Comparison of ENCODE assay signal across 15 cellular contexts in genomic region chr21:41744028-41744940, GRCh38. TPM values are rescaled to one million over a fixed set of nuclear protein-coding genes. Genes with fewer than 3 reads are reported as not detected.
DNase-seq lines count a peak whose midpoint lies in the region; ATAC-seq and TF ChIP-seq lines count a peak whose summit lies in the region.
"Had no signal": no experiment of that assay in that cellular context is flagged by ENCODE, and none has a peak within 500 bp of the region (broad histone marks: within the 10 kb centered on the region; RNA-seq: fewer than 3 reads in every experiment).

No MANE protein-coding gene starts in this region.

- POLR2A ChIA-PET in RWPE1 (lab: Yijun Ruan, JAX; ENCODE audit: low non-redundant PET) = no interaction called here
- POLR2A ChIA-PET in activated CD4-positive, alpha-beta T cell treated with anti-CD3 and anti-CD28 coated beads for 36 hours (lab: Charles Lee) = no interaction called here

- 94 to 95% methylated on average over 36 to 44 of the region's 44 CpGs for WGBS in endodermal cell (ENCODE audit: insufficient coverage in 1 of 2, insufficient read length in 1 of 2), 2 experiments
- WGBS in spleen, 5 donors = 70 to 80% (median 74%) methylated on average over 33 to 44 of the region's 44 CpGs
- WGBS in testis, 2 donors = 81 to 84% methylated on average over 34 to 44 of the region's 44 CpGs

- H3K27ac ChIP-seq in RWPE1 = peak overlapping the region; percentile 50
- peak overlapping the region; percentile 38 for H3K27ac ChIP-seq in endodermal cell (ENCODE audit: low read depth, low read length)
- no peak overlapping the region for H3K27ac ChIP-seq in spleen
- no peak overlapping the region for H3K27ac ChIP-seq in testis

- H3K9me3 ChIP-seq in endodermal cell (ENCODE audit: control insufficient read depth, low read length) (no peaks in the 10 kb centered on the region), spleen (no peaks in the 10 kb centered on the region), testis (no peaks in the 10 kb centered on the region)
- H3K9me3 ChIP-seq: HAP-1, SK-N-SH had no signal

- intact Hi-C loops in spleen (cut with DNase I; ENCODE audit: low total_unique reads) (no loop called here), testis (cut with DNase I; ENCODE audit: low total_unique reads) (no loop called here)
- intact Hi-C loops in activated CD4-positive, alpha-beta T cell treated with anti-CD3 and anti-CD28 coated beads for 36 hours (cut with DNase I, micrococcal nuclease) = no loop called here

- H3K9me3 Mint-ChIP-seq in endodermal cell = peaks cover 9% of the 10 kb centered on the region
- H3K9me3 Mint-ChIP-seq in activated CD4-positive, alpha-beta T cell treated with anti-CD3 and anti-CD28 coated beads for 36 hours (ENCODE audit: low read depth) = no peaks in the 10 kb centered on the region

- H3K27me3 ChIP-seq in endodermal cell (ENCODE audit: control insufficient read depth, insufficient read depth, low read length, poor library complexity, severe bottlenecking) (no peaks in the 10 kb centered on the region), spleen (replicated peaks in 1 of 7) (peaks cover 0 to 29% (median 0%) of the 10 kb centered on the region in 7 donors), testis (no peaks in the 10 kb centered on the region)

- no peak overlapping the region for H3K4me3 Mint-ChIP-seq in endodermal cell
- H3K4me3 Mint-ChIP-seq in activated CD4-positive, alpha-beta T cell treated with anti-CD3 and anti-CD28 coated beads for 36 hours = no peak overlapping the region

- no peaks in the 10 kb centered on the region for H3K4me1 Mint-ChIP-seq in endodermal cell
- no peaks in the 10 kb centered on the region for H3K4me1 Mint-ChIP-seq in activated CD4-positive, alpha-beta T cell treated with anti-CD3 and anti-CD28 coated beads for 36 hours

- no peak overlapping the region for H3K9ac ChIP-seq in endodermal cell (ENCODE audit: extremely low read depth, low read length, poor library complexity, severe bottlenecking)
- H3K9ac ChIP-seq: SK-N-SH had no signal

- TF ChIP-seq CTCF in RWPE1 (conservative IDR thresholded peaks at IDR 0.05; ENCODE audit: low read depth) (no peak), endodermal cell (conservative IDR thresholded peaks at IDR 0.05) (no peak), spleen (IDR thresholded peaks at IDR 0.05 in 8 of 11, conservative IDR thresholded peaks at IDR 0.05 in 3 of 11) (no peak), testis (IDR thresholded peaks at IDR 0.05) (no peak)

- H3K36me3 ChIP-seq in endodermal cell (ENCODE audit: control insufficient read depth, insufficient read depth, low read length) (peaks cover 57% of the 10 kb centered on the region), spleen (no peaks in the 10 kb centered on the region), testis (ENCODE audit: low read depth, missing control alignments) (no peaks in the 10 kb centered on the region)
- H3K36me3 ChIP-seq: HAP-1 had no signal

- TF ChIP-seq POLR2A in spleen (IDR thresholded peaks at IDR 0.05) (no peak), testis (IDR thresholded peaks at IDR 0.05) (no peak)

- no peaks in the 10 kb centered on the region for H3K27me3 Mint-ChIP-seq in endodermal cell (ENCODE audit: insufficient read depth)
- H3K27me3 Mint-ChIP-seq in activated CD4-positive, alpha-beta T cell treated with anti-CD3 and anti-CD28 coated beads for 36 hours = no peaks in the 10 kb centered on the region

- H3K4me3 ChIP-seq in endodermal cell (ENCODE audit: low read length) = no peak overlapping the region
- no peak overlapping the region for H3K4me3 ChIP-seq in spleen
- H3K4me3 ChIP-seq in testis = no peak overlapping the region
- H3K4me3 ChIP-seq: HAP-1 had no signal

- ATAC-seq in GM19328 (IDR thresholded peaks at IDR 0.05; ENCODE audit: unreplicated experiment) = no peak
- ATAC-seq in activated CD4-positive, alpha-beta T cell treated with anti-CD3 and anti-CD28 coated beads for 36 hours = no peak

- H3K27ac Mint-ChIP-seq in endodermal cell = no peak overlapping the region
- no peak overlapping the region for H3K27ac Mint-ChIP-seq in activated CD4-positive, alpha-beta T cell treated with anti-CD3 and anti-CD28 coated beads for 36 hours

- CTCF ChIA-PET in RWPE1 (lab: Yijun Ruan, JAX) = interaction anchor here (0.6 to 0.8 kb wide), 2 partner anchors 15 to 401 kb away, joined by 3 read pairs; no protein-coding TSS in a partner anchor
- CTCF ChIA-PET in activated CD4-positive, alpha-beta T cell treated with anti-CD3 and anti-CD28 coated beads for 36 hours (lab: Charles Lee) = interaction anchor here (0.6 to 1.1 kb wide), 3 partner anchors 10 to 22 kb away, joined by 3 read pairs; no protein-coding TSS in a partner anchor

- peaks cover 86% of the 10 kb centered on the region for H3K36me3 Mint-ChIP-seq in endodermal cell (ENCODE audit: low read depth)
- H3K36me3 Mint-ChIP-seq in activated CD4-positive, alpha-beta T cell treated with anti-CD3 and anti-CD28 coated beads for 36 hours (ENCODE audit: low read depth) = peaks cover 1% of the 10 kb centered on the region

- DNase-seq in RWPE1 (ENCODE audit: low spot score) (no peak), endodermal cell (no peak), myocyte (ENCODE audit: low read depth) (peak; percentile 13), spleen (peak; percentile 59), testis (no peak)
- no peak for DNase-seq in activated CD4-positive, alpha-beta T cell treated with anti-CD3 and anti-CD28 coated beads for 36 hours
- no peak for DNase-seq in stimulated activated CD4-positive, alpha-beta T cell treated with anti-CD3 and anti-CD28 coated beads, Interleukin-4, amount 100 ng/mL, for 4 hours
- DNase-seq: ACHN, C1 segment of cervical spinal cord, DMS79, NCI-H1105, SHP77 treated with DMSO at 0.1 percent for 48 hours, SK-N-SH had no signal

- no peaks in the 10 kb centered on the region for H3K4me1 ChIP-seq in endodermal cell (ENCODE audit: control insufficient read depth, insufficient read depth, low read length)
- H3K4me1 ChIP-seq in spleen = no peaks in the 10 kb centered on the region
- H3K4me1 ChIP-seq in testis = no peaks in the 10 kb centered on the region
- H3K4me1 ChIP-seq: HAP-1 had no signal

RNA-seq across cellular contexts. Expression of gene RIPK4, which starts 22.6 kb away (rescaled TPM):
- total RNA-seq in endodermal cell (10 to 100 TPM in 1 of 2 donors, 1 to 10 TPM in 1; 8.4 to 16.2 TPM), myocyte (not detected in 2 replicates), spleen (not detected), testis (10 to 100 TPM in 1 of 2 donors, 1 to 10 TPM in 1; 5.9 to 10.2 TPM)
- polyA plus RNA-seq in endodermal cell (2013, experiment 1 of 2) = 1.7 TPM
- polyA plus RNA-seq in endodermal cell (2013, experiment 2 of 2) = 2.0 TPM
- polyA plus RNA-seq in myocyte (2012) = not detected
- polyA plus RNA-seq in spleen (under 1 TPM; 0.02 to 0.06 (median 0.06) TPM), testis (ENCODE audit: insufficient read depth, low read depth, low replicate concordance) (3.9 TPM)
- total RNA-seq in activated CD4-positive, alpha-beta T cell treated with anti-CD3 and anti-CD28 coated beads for 36 hours = under 1 TPM; 0.56 to 0.64 TPM

Comparison
In these comparisons a context has a peak if more than half of its experiments do, and no peak if none do; other contexts are left out.
1. DNase-seq: peak in myocyte (single experiment) and spleen (single experiment); none in RWPE1 (single experiment), endodermal cell (single experiment), activated CD4-positive, alpha-beta T cell treated with anti-CD3 and anti-CD28 coated beads for 36 hours (single experiment), testis (single experiment) and stimulated activated CD4-positive, alpha-beta T cell treated with anti-CD3 and anti-CD28 coated beads, Interleukin-4, amount 100 ng/mL, for 4 hours (0 of 2).
2. H3K27ac ChIP-seq: peak in RWPE1 (single experiment) and endodermal cell (single experiment); none in spleen (0 of 8) and testis (0 of 2).